Comparison of ENCODE assay signal across 10 cellular contexts in genomic region chr20:47125553-47126373, GRCh38.
DNase-seq lines count a peak whose midpoint lies in the region; ATAC-seq and TF ChIP-seq lines count a peak whose summit lies in the region.
"Had no signal": no experiment of that assay in that cellular context is flagged by ENCODE, and none has a peak within 500 bp of the region (broad histone marks: within the 10 kb centered on the region; RNA-seq: fewer than 3 reads in every experiment).

No MANE protein-coding gene starts in this region.

- H3K36me3 Mint-ChIP-seq in H9 (ENCODE audit: insufficient read depth in 1 of 3, low read depth in 3 of 3) (no peaks in the 10 kb centered on the region; a peak in 1 of 7 replicates), T-helper 17 cell (ENCODE audit: low read depth) (peaks cover 2% of the 10 kb centered on the region)

- H2BK15ac ChIP-seq in H9 (ENCODE audit: low read depth, low read length), result no peak overlapping the region

- H4K20me1 ChIP-seq in H9 (ENCODE audit: control insufficient read depth, insufficient read depth, insufficient read length), result no peaks in the 10 kb centered on the region

- H3K27me3 ChIP-seq in H9 (ENCODE audit: insufficient read depth, low read length) (no peaks in the 10 kb centered on the region), heart left ventricle (no peaks in the 10 kb centered on the region), gastrocnemius medialis (no peaks in the 10 kb centered on the region)

- H4K8ac ChIP-seq in H9 (replicated peaks; ENCODE audit: insufficient read length, low read depth, low read length), result no peak overlapping the region

- no peak overlapping the region for H3K4ac ChIP-seq in H9 (ENCODE audit: low read depth, low read length)

- H3K23me2 ChIP-seq in H9 (ENCODE audit: insufficient read length, low read depth, low read length, poor library complexity, severe bottlenecking), result no peaks in the 10 kb centered on the region

- no peak overlapping the region for H3K9ac ChIP-seq in H9 (ENCODE audit: extremely low read depth, insufficient read length, low read length)

- DNase-seq in H9, result peak; percentile 40
- DNase-seq in T-helper 17 cell, result no peak
- DNase-seq in heart left ventricle, result peak in 1 of 5 donors; percentile 41
- no peak for DNase-seq in gastrocnemius medialis
- DNase-seq in occipital lobe (lab: John Stamatoyannopoulos, UW), result no peak
- DNase-seq in NCI-H1436 treated with DMSO at 0.1 percent for 48 hours (lab: John Stamatoyannopoulos, UW), result no peak
- no peak for DNase-seq in NCI-H748 (lab: John Stamatoyannopoulos, UW; ENCODE audit: unreplicated experiment)
- DNase-seq: activated naive CD4-positive, alpha-beta T cell treated with Interleukin-2 at 50 U/mL for 16 hours; hypothalamus had no signal

- no peak overlapping the region for H3K18ac ChIP-seq in H9 (ENCODE audit: insufficient read length, low read depth, low read length)

- H3K27me3 Mint-ChIP-seq in H9 (ENCODE audit: low read depth), result no peaks in the 10 kb centered on the region; the same call in 1 of the 2 replicates
- peaks cover 54% of the 10 kb centered on the region for H3K27me3 Mint-ChIP-seq in T-helper 17 cell

- no peaks in the 10 kb centered on the region for H3K36me3 ChIP-seq in heart left ventricle
- no peaks in the 10 kb centered on the region for H3K36me3 ChIP-seq in gastrocnemius medialis

- H3K27ac Mint-ChIP-seq in H9 (peak overlapping the region in 2 of 3 experiments; percentile 31 to 58; a peak in 3 of 7 replicates), T-helper 17 cell (peak overlapping the region; percentile 2)

- no peak overlapping the region for H3T11ph ChIP-seq in H9 (ENCODE audit: low read length)

- H2BK5ac ChIP-seq in H9 (ENCODE audit: insufficient read length, low read length), result no peak overlapping the region

- H3K56ac ChIP-seq in H9 (ENCODE audit: insufficient read length, low read depth, low read length), result no peak overlapping the region

- H3K14ac ChIP-seq in H9 (ENCODE audit: insufficient read depth, low read length), result no peak overlapping the region

- no peak overlapping the region for H4K5ac ChIP-seq in H9 (ENCODE audit: insufficient read length, low read depth, low read length)

- no peak overlapping the region for H2AFZ ChIP-seq in H9 (ENCODE audit: low read length)

- no peak overlapping the region for H3K23ac ChIP-seq in H9 (ENCODE audit: insufficient read length, low read depth, low read length)

- H2BK120ac ChIP-seq in H9 (ENCODE audit: low read depth, low read length, poor library complexity, severe bottlenecking), result no peak overlapping the region

- in situ Hi-C loops in gastrocnemius medialis (cut with MboI; ENCODE audit: low sequenced_read_pairs in 4 of 4), result loop anchor here in 1 of 4 donors (25.0 kb wide), 1 partner anchor 363 kb away; no protein-coding TSS in a partner anchor

- no peak overlapping the region for H3K4me3 ChIP-seq in heart left ventricle
- H3K4me3 ChIP-seq in gastrocnemius medialis, result no peak overlapping the region

- H3K79me2 ChIP-seq in H9 (ENCODE audit: insufficient read depth, low read length), result no peaks in the 10 kb centered on the region

- no peak overlapping the region for H2BK12ac ChIP-seq in H9 (ENCODE audit: insufficient read length, low read depth, low read length)

- ATAC-seq in T-helper 17 cell (no peak), heart left ventricle (peak in 3 of 4 donors; percentile 52 to 63 (median 55)), gastrocnemius medialis (peak in 1 of 2 donors; percentile 26), GM18511 (IDR thresholded peaks at IDR 0.05; ENCODE audit: unreplicated experiment) (no peak)

- H3K79me1 ChIP-seq in H9 (ENCODE audit: insufficient read depth, low read depth, low read length, poor library complexity, severe bottlenecking), result no peaks in the 10 kb centered on the region

- H3K4me1 Mint-ChIP-seq in H9 (peaks cover 16 to 18% of the 10 kb centered on the region in 2 experiments), T-helper 17 cell (no peaks in the 10 kb centered on the region)

- no peak overlapping the region for H2BK20ac ChIP-seq in H9 (ENCODE audit: low read depth, low read length, poor library complexity, severe bottlenecking)

- TF ChIP-seq POLR2A in heart left ventricle (IDR thresholded peaks at IDR 0.05), result no peak
- no peak for TF ChIP-seq POLR2A in gastrocnemius medialis (IDR thresholded peaks at IDR 0.05)

- H3K27ac ChIP-seq in H9 (ENCODE audit: insufficient read length, low read depth, low read length) (no peak overlapping the region), heart left ventricle (peak overlapping the region in 8 of 12 donors; percentile 37 to 93 (median 54)), gastrocnemius medialis (peak overlapping the region; percentile 46 to 70 (median 60))

- H3K4me3 Mint-ChIP-seq in H9 (no peak overlapping the region), T-helper 17 cell (no peak overlapping the region)

- H3K9me3 Mint-ChIP-seq in H9, result no peaks in the 10 kb centered on the region

- no peak overlapping the region for H4K91ac ChIP-seq in H9 (ENCODE audit: insufficient read length, low read depth, low read length)

- H2AK5ac ChIP-seq in H9 (ENCODE audit: insufficient read length, low read length), result no peak overlapping the region

- TF ChIP-seq CTCF in H9 (conservative IDR thresholded peaks at IDR 0.05) (no peak), heart left ventricle (IDR thresholded peaks at IDR 0.05) (peak in 1 of 12 donors; percentile 19), gastrocnemius medialis (IDR thresholded peaks at IDR 0.05 in 4 of 5, conservative IDR thresholded peaks at IDR 0.05 in 1 of 5) (no peak)

- intact Hi-C loops in heart left ventricle (cut with DNase I), result no loop called here
- intact Hi-C loops in gastrocnemius medialis (cut with DNase I; ENCODE audit: low total_unique reads), result no loop called here

- H3K4me2 ChIP-seq in H9 (ENCODE audit: insufficient read depth, insufficient read length, low read length), result no peak overlapping the region

- WGBS in H9 (ENCODE audit: extremely low coverage, insufficient read length, low lambda C conversion rate), result no CpG with 5 or more reads among the region's 15 CpGs
- WGBS in heart left ventricle, 4 donors, result 69 to 71% (median 70%) methylated on average over 9 to 15 of the region's 15 CpGs

- H3K4me1 ChIP-seq in H9 (ENCODE audit: insufficient read depth, low read length) (no peaks in the 10 kb centered on the region), heart left ventricle (peaks cover 0 to 42% (median 19%) of the 10 kb centered on the region in 12 donors), gastrocnemius medialis (peaks cover 5 to 18% of the 10 kb centered on the region in 2 donors)

- H3K9me3 ChIP-seq in H9 (ENCODE audit: control insufficient read depth, low read depth, low read length) (no peaks in the 10 kb centered on the region), T-helper 17 cell (ENCODE audit: control insufficient read depth, low read length, poor library complexity, severe bottlenecking) (no peaks in the 10 kb centered on the region), heart left ventricle (no peaks in the 10 kb centered on the region), gastrocnemius medialis (no peaks in the 10 kb centered on the region)

Comparison
In these comparisons a context has a peak if more than half of its experiments do, and no peak if none do; other contexts are left out.
1. ATAC-seq: peak in heart left ventricle (3 of 4); none in T-helper 17 cell (single experiment) and GM18511 (single experiment).